11 cellular contexts compared by ENCODE assay signal in the genomic region with DNA sequence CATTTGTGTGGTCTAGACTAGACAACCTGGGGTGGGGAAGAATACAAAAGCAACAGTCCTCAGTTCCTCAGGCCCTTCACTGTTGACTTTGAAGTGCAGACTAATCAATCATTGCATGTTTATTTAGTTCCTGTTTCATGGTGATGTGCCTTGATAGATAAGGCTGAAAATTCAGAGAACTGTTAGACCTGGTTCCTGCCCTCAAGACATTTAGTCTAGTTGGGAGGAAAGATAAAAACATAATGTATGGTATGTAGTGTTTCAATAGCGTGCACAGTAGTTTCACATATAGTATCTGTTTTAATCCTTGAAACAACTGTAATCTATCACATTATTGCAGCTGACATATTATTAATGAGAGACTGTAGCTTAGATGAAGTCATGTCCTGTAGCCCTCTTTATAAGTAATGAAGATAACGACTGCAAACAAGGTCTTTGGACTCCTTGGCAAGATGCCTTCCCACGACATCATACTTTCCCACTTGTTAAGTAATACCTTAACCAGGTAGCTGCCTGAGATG.
DNase-seq lines count a peak whose midpoint lies in the region; FAIRE-seq and TF ChIP-seq lines count a peak whose summit lies in the region.
"Had no signal": no experiment of that assay in that cellular context is flagged by ENCODE, and none has a peak within 500 bp of the region (broad histone marks: within the 10 kb centered on the region; RNA-seq: fewer than 3 reads in every experiment).

No MANE protein-coding gene starts in this region.

- no peaks in the 10 kb centered on the region for H3K27me3 Mint-ChIP-seq in activated naive CD4-positive, alpha-beta T cell treated with anti-CD3 and anti-CD28 coated beads, Interleukin-2, amount 10 ng/mL, durations not matched to agents 7 days and 5 days
- no peaks in the 10 kb centered on the region for H3K27me3 Mint-ChIP-seq in T-helper 1 cell treated with Interleukin-12 subunit alpha and Interleukin-12 subunit beta and Interleukin-4 antibody, amounts not matched to agents 30 μg/mL and 1 μg/mL, for 36 hours (ENCODE audit: low read depth)

- peak overlapping the region; percentile 21 for H3K27ac ChIP-seq in thymus (ENCODE audit: low read depth)
- no peak overlapping the region for H3K27ac ChIP-seq in uterus
- H3K27ac ChIP-seq: HL-60 had no signal

- FAIRE-seq in H54 (lab: Jason Lieb, UNC) = no peak

- H3K4me3 Mint-ChIP-seq in activated naive CD4-positive, alpha-beta T cell treated with anti-CD3 and anti-CD28 coated beads, Interleukin-2, amount 10 ng/mL, durations not matched to agents 7 days and 5 days = peak overlapping the region; percentile 24
- H3K4me3 Mint-ChIP-seq in T-helper 1 cell treated with Interleukin-12 subunit alpha and Interleukin-12 subunit beta and Interleukin-4 antibody, amounts not matched to agents 30 μg/mL and 1 μg/mL, for 36 hours = peak overlapping the region; percentile 40

- H3K36me3 ChIP-seq in thymus (ENCODE audit: control insufficient read depth, insufficient read depth) (no peaks in the 10 kb centered on the region), uterus (no peaks in the 10 kb centered on the region)

- 70% methylated on average over 3 of the region's 3 CpGs for WGBS in thymus

- peaks cover 12% of the 10 kb centered on the region for H3K36me3 Mint-ChIP-seq in activated naive CD4-positive, alpha-beta T cell treated with anti-CD3 and anti-CD28 coated beads, Interleukin-2, amount 10 ng/mL, durations not matched to agents 7 days and 5 days
- peaks cover 8% of the 10 kb centered on the region for H3K36me3 Mint-ChIP-seq in T-helper 1 cell treated with Interleukin-12 subunit alpha and Interleukin-12 subunit beta and Interleukin-4 antibody, amounts not matched to agents 30 μg/mL and 1 μg/mL, for 36 hours (ENCODE audit: low read depth)

- peaks cover 73% of the 10 kb centered on the region for H3K4me1 Mint-ChIP-seq in activated naive CD4-positive, alpha-beta T cell treated with anti-CD3 and anti-CD28 coated beads, Interleukin-2, amount 10 ng/mL, durations not matched to agents 7 days and 5 days
- H3K4me1 Mint-ChIP-seq in T-helper 1 cell treated with Interleukin-12 subunit alpha and Interleukin-12 subunit beta and Interleukin-4 antibody, amounts not matched to agents 30 μg/mL and 1 μg/mL, for 36 hours (ENCODE audit: low read depth) = peaks cover 54% of the 10 kb centered on the region

- H3K9me3 Mint-ChIP-seq in activated naive CD4-positive, alpha-beta T cell treated with anti-CD3 and anti-CD28 coated beads, Interleukin-2, amount 10 ng/mL, durations not matched to agents 7 days and 5 days = peaks cover 2% of the 10 kb centered on the region
- H3K9me3 Mint-ChIP-seq in T-helper 1 cell treated with Interleukin-12 subunit alpha and Interleukin-12 subunit beta and Interleukin-4 antibody, amounts not matched to agents 30 μg/mL and 1 μg/mL, for 36 hours = no peaks in the 10 kb centered on the region

- CTCF ChIA-PET in activated naive CD4-positive, alpha-beta T cell treated with anti-CD3 and anti-CD28 coated beads, Interleukin-2, amount 10 ng/mL, durations not matched to agents 7 days and 5 days (lab: Charles Lee) = interaction anchor here (1.4 kb wide), 1 partner anchor 24 kb away, joined by 4 read pairs; no protein-coding TSS in a partner anchor

- no peak for TF ChIP-seq CTCF in uterus (IDR thresholded peaks at IDR 0.05)

- peak overlapping the region; percentile 92 for H3K27ac Mint-ChIP-seq in activated naive CD4-positive, alpha-beta T cell treated with anti-CD3 and anti-CD28 coated beads, Interleukin-2, amount 10 ng/mL, durations not matched to agents 7 days and 5 days
- peak overlapping the region; percentile 84 for H3K27ac Mint-ChIP-seq in T-helper 1 cell treated with Interleukin-12 subunit alpha and Interleukin-12 subunit beta and Interleukin-4 antibody, amounts not matched to agents 30 μg/mL and 1 μg/mL, for 36 hours

- intact Hi-C loops in uterus (cut with DNase I; ENCODE audit: low total_unique reads) = no loop called here

- DNase-seq in activated naive CD4-positive, alpha-beta T cell treated with anti-CD3 and anti-CD28 coated beads, Interleukin-2, amount 10 ng/mL, durations not matched to agents 7 days and 5 days = no peak
- no peak for DNase-seq in activated naive CD4-positive, alpha-beta T cell treated with anti-CD3 and anti-CD28 coated beads, Interleukin-2, amount 50 U/mL, for 16 hours
- peak; percentile 29 to 75 for DNase-seq in erythroblast (lab: John Stamatoyannopoulos, UW)
- DNase-seq in anterior cingulate cortex (lab: John Stamatoyannopoulos, UW) = no peak
- no peak for DNase-seq in H54 (ENCODE audit: insufficient read length, low spot score)
- DNase-seq in uterus = no peak
- DNase-seq: NCI-H1092 treated with DMSO at 0.1 percent for 48 hours had no signal

- H3K4me1 ChIP-seq in thymus (ENCODE audit: control insufficient read depth, insufficient read depth, low read length) = peaks cover 22% of the 10 kb centered on the region
- no peaks in the 10 kb centered on the region for H3K4me1 ChIP-seq in uterus

- no peaks in the 10 kb centered on the region for H3K9me3 ChIP-seq in thymus (ENCODE audit: control insufficient read depth)
- H3K9me3 ChIP-seq in uterus = no peaks in the 10 kb centered on the region

- TF ChIP-seq POLR2A in erythroblast (IDR thresholded peaks at IDR 0.05; ENCODE audit: low read length) (no peak), H54 (IDR thresholded peaks at IDR 0.05; ENCODE audit: low read depth, low read length) (no peak), uterus (IDR thresholded peaks at IDR 0.05) (no peak)

- H3K4me3 ChIP-seq in thymus (ENCODE audit: low read length) = no peak overlapping the region
- no peak overlapping the region for H3K4me3 ChIP-seq in uterus
- H3K4me3 ChIP-seq: smooth muscle cell had no signal

- H3K27me3 ChIP-seq in thymus (ENCODE audit: control insufficient read depth, insufficient read depth) = no peaks in the 10 kb centered on the region
- H3K27me3 ChIP-seq in uterus = no peaks in the 10 kb centered on the region

Comparison
In these comparisons a context has a peak if more than half of its experiments do, and no peak if none do; other contexts are left out.
1. DNase-seq: peak in erythroblast (2 of 2); none in activated naive CD4-positive, alpha-beta T cell treated with anti-CD3 and anti-CD28 coated beads, Interleukin-2, amount 10 ng/mL, durations not matched to agents 7 days and 5 days (single experiment), activated naive CD4-positive, alpha-beta T cell treated with anti-CD3 and anti-CD28 coated beads, Interleukin-2, amount 50 U/mL, for 16 hours (single experiment), anterior cingulate cortex (0 of 58), H54 (single experiment) and uterus (0 of 2).